13 cellular contexts compared by ENCODE assay signal in the genomic region with DNA sequence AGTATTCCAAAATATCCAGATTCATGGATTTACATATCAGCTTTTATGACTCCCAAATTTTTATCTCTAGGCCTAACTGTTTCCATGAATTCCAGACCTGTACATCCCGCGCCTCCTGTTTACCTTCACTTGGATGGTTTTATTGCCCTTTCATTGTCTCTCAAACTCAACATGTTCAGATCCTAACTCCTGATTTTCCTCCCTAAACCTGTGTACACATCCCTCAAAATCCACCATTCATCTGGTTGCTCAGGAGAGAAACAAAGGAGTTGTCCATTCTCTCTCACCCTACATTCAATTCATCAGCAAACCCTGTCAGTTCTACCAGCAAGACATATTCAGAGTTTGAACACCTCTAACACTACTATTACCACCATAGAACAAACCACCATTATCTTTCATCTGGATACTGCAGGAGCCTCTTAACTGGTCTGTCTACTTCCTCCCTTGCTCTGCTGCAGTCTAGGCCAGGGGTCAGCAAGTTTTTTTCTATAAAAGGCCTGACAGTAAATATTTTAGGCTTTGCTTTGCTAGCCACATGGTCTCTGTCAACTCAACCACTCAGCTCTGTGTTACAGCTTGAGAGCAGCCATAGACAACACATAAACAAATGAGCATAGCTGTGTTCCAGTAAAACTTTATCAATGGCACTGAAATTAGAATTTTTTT. TPM values are rescaled to one million over a fixed set of nuclear protein-coding genes. Genes with fewer than 3 reads are reported as not detected.
A peak's percentile ranks its signal among the peaks of the same experiment; 100 is the strongest.
DNase-seq lines count a peak whose midpoint lies in the region; ATAC-seq and TF ChIP-seq lines count a peak whose summit lies in the region.
"Had no signal": no experiment of that assay in that cellular context is flagged by ENCODE, and none has a peak within 500 bp of the region (broad histone marks: within the 10 kb centered on the region; RNA-seq: fewer than 3 reads in every experiment).

No MANE protein-coding gene starts in this region.

- DNase-seq in EH (ENCODE audit: low read depth) (peak; percentile 67), mammary epithelial cell (no peak), dedifferentiated amniotic fluid mesenchymal stem cell (ENCODE audit: extremely low spot score) (no peak), MG63 (no peak), DMS153 (lab: John Stamatoyannopoulos, UW) (no peak), T-cell (no peak)
- DNase-seq: activated B cell treated with CpG ODN at 0.5 μM for 24 hours; effector memory CD4-positive, alpha-beta T cell; NCI-H345; Peyer's patch; right lobe of liver had no signal

- no peak overlapping the region for H3K4me3 Mint-ChIP-seq in T-cell
- H3K4me3 Mint-ChIP-seq: activated B cell treated with CpG ODN at 0.5 μM for 24 hours had no signal

- H3K36me3 Mint-ChIP-seq in T-cell: no peaks in the 10 kb centered on the region

- H3F3A ChIP-seq in Loucy (ENCODE audit: low read depth): no peaks in the 10 kb centered on the region

- intact Hi-C loops in mammary epithelial cell (cut with micrococcal nuclease): no loop called here

- ATAC-seq in T-cell (replicated peaks in 1 of 4): no peak

- H3K4me3 ChIP-seq in Loucy (ENCODE audit: low read length, poor library complexity, severe bottlenecking): no peak overlapping the region
- H3K4me3 ChIP-seq in mammary epithelial cell (replicated peaks in 1 of 3; ENCODE audit: insufficient read depth in 1 of 3, low read depth in 2 of 3, low read length in 3 of 3): no peak overlapping the region
- no peak overlapping the region for H3K4me3 ChIP-seq in muscle layer of duodenum (ENCODE audit: low read depth in 1 of 2, low read length in 2 of 2)
- H3K4me3 ChIP-seq in MG63: no peak overlapping the region
- H3K4me3 ChIP-seq: Peyer's patch, right lobe of liver had no signal

- peaks cover 0 to 10% (median 3%) of the 10 kb centered on the region in 3 donors for H3K4me1 Mint-ChIP-seq in T-cell

- H3K27ac ChIP-seq in mammary epithelial cell (ENCODE audit: insufficient read depth, low read depth, low read length) (peak overlapping the region; percentile 87), muscle layer of duodenum (ENCODE audit: low read length) (peak overlapping the region; percentile 10)
- H3K27ac ChIP-seq: right lobe of liver had no signal

- H2AFZ ChIP-seq in Loucy (ENCODE audit: low read length): peak overlapping the region; percentile 2; the same call in 1 of the 2 replicates
- H2AFZ ChIP-seq in mammary epithelial cell (ENCODE audit: low read depth, low read length): peak overlapping the region; percentile 2

- H3K27me3 ChIP-seq in Loucy (ENCODE audit: insufficient read depth, low read length, poor library complexity, severe bottlenecking) (no peaks in the 10 kb centered on the region), mammary epithelial cell (ENCODE audit: insufficient read depth, low read length) (no peaks in the 10 kb centered on the region), muscle layer of duodenum (ENCODE audit: low read depth, low read length) (no peaks in the 10 kb centered on the region), MG63 (no peaks in the 10 kb centered on the region)
- H3K27me3 ChIP-seq: Peyer's patch, right lobe of liver had no signal

- no peak overlapping the region for H3K4me2 ChIP-seq in Loucy (ENCODE audit: low read depth, low read length, poor library complexity, severe bottlenecking)
- H3K4me2 ChIP-seq in mammary epithelial cell (ENCODE audit: insufficient read depth, low read depth, low read length): no peak overlapping the region

- CTCF ChIA-PET in mammary epithelial cell (lab: Charles Lee; ENCODE audit: low non-redundant PET): no interaction called here
- CTCF ChIA-PET in T-cell (lab: Charles Lee): no interaction called here

- H3K79me2 ChIP-seq in Loucy (ENCODE audit: insufficient read depth, low read length) (no peaks in the 10 kb centered on the region), mammary epithelial cell (ENCODE audit: insufficient read depth, low read length) (no peaks in the 10 kb centered on the region)

- H3K9me2 ChIP-seq in Loucy (replicated peaks; ENCODE audit: low read depth, low read length): no peaks in the 10 kb centered on the region

- in situ Hi-C loops in mammary epithelial cell (cut with MboI; ENCODE audit: low sequenced_read_pairs in 2 of 2): no loop called here

- H3K36me3 ChIP-seq in Loucy (ENCODE audit: insufficient read depth, low read length): no peaks in the 10 kb centered on the region
- no peaks in the 10 kb centered on the region for H3K36me3 ChIP-seq in mammary epithelial cell (ENCODE audit: insufficient read depth, low read length)
- no peaks in the 10 kb centered on the region for H3K36me3 ChIP-seq in muscle layer of duodenum (ENCODE audit: control insufficient read depth in 1 of 2, insufficient read depth in 2 of 2, low read length in 2 of 2)
- H3K36me3 ChIP-seq in MG63: no peaks in the 10 kb centered on the region
- H3K36me3 ChIP-seq: Peyer's patch, right lobe of liver had no signal

- peaks cover 4% of the 10 kb centered on the region in 2 donors for H3K27me3 Mint-ChIP-seq in T-cell

- no peaks in the 10 kb centered on the region for H3K9me3 Mint-ChIP-seq in T-cell
- H3K9me3 Mint-ChIP-seq: activated B cell treated with CpG ODN at 0.5 μM for 24 hours had no signal

- dilution Hi-C loops in mammary epithelial cell (cut with HindIII; ENCODE audit: low sequenced_read_pairs): no loop called here

- no TSS peak for BruUV-seq in mammary epithelial cell (replicated peaks; lab: Mats Ljungman, UMichigan)

- 94% methylated on average over 2 of the region's 2 CpGs for WGBS in mammary epithelial cell (ENCODE audit: low coverage, missing lambda C conversion rate)

- H3K27ac Mint-ChIP-seq in T-cell: no peak overlapping the region
- H3K27ac Mint-ChIP-seq: activated B cell treated with CpG ODN at 0.5 μM for 24 hours had no signal

- TF ChIP-seq CTCF in Loucy (conservative IDR thresholded peaks at IDR 0.05; ENCODE audit: low read length): no peak
- no peak for TF ChIP-seq CTCF in mammary epithelial cell (conservative IDR thresholded peaks at IDR 0.05 in 1 of 2, IDR thresholded peaks at IDR 0.05 in 1 of 2; ENCODE audit: extremely low read depth in 1 of 2, insufficient read depth in 1 of 2, low read depth in 1 of 2, low read length in 2 of 2)

- H3K4me1 ChIP-seq in Loucy (ENCODE audit: insufficient read depth, low read length, poor library complexity, severe bottlenecking): peaks cover 12% of the 10 kb centered on the region
- peaks cover 7% of the 10 kb centered on the region for H3K4me1 ChIP-seq in mammary epithelial cell (ENCODE audit: insufficient read depth, low read length)
- H3K4me1 ChIP-seq in muscle layer of duodenum (ENCODE audit: control insufficient read depth in 1 of 2, insufficient read depth in 2 of 2, low read length in 2 of 2): peaks cover 0 to 4% of the 10 kb centered on the region in 2 donors
- H3K4me1 ChIP-seq: Peyer's patch, right lobe of liver had no signal

- H4K20me1 ChIP-seq in Loucy (ENCODE audit: insufficient read depth, low read length, poor library complexity, severe bottlenecking) (no peaks in the 10 kb centered on the region), mammary epithelial cell (ENCODE audit: insufficient read depth, low read length) (no peaks in the 10 kb centered on the region)

- no peaks in the 10 kb centered on the region for H3K9me3 ChIP-seq in Loucy (ENCODE audit: insufficient read depth, low read depth, low read length)
- no peaks in the 10 kb centered on the region for H3K9me3 ChIP-seq in mammary epithelial cell (replicated peaks; ENCODE audit: insufficient read depth, low read length)
- H3K9me3 ChIP-seq in muscle layer of duodenum (ENCODE audit: control insufficient read depth in 1 of 2, low read length in 2 of 2): no peaks in the 10 kb centered on the region
- no peaks in the 10 kb centered on the region for H3K9me3 ChIP-seq in MG63
- H3K9me3 ChIP-seq: Peyer's patch, right lobe of liver had no signal

- POLR2A ChIA-PET in T-cell (lab: Charles Lee): no interaction called here

- no peak overlapping the region for H3K9ac ChIP-seq in Loucy (ENCODE audit: low read depth, low read length, poor library complexity, severe bottlenecking)
- no peak overlapping the region for H3K9ac ChIP-seq in mammary epithelial cell (ENCODE audit: insufficient read depth, low read length)

RNA-seq across cellular contexts. Expression of a gene that starts 14.0 kb away (rescaled TPM):
- total RNA-seq in mammary epithelial cell (not detected), T-cell (not detected)
- polyA plus RNA-seq in mammary epithelial cell: not detected
- polyA minus RNA-seq in mammary epithelial cell: not detected
- total RNA-seq in MG63 (2014; rRNA removed; shearing (Covaris generic); ENCODE audit: low replicate concordance): not detected in 2 replicates
- total RNA-seq: activated B cell treated with CpG ODN at 0.5 μM for 24 hours, Peyer's patch, right lobe of liver had no signal

RNA-seq across cellular contexts. Expression of a gene that starts 14.0 kb away (rescaled TPM):
- not detected for total RNA-seq in mammary epithelial cell
- polyA plus RNA-seq in mammary epithelial cell: not detected
- polyA minus RNA-seq in mammary epithelial cell: not detected
- 0.33 and 0.39 TPM in 2 replicates for total RNA-seq in MG63 (2014; rRNA removed; shearing (Covaris generic); ENCODE audit: low replicate concordance)
- total RNA-seq in T-cell: not detected
- total RNA-seq: right lobe of liver had no signal

RNA-seq across cellular contexts. Expression of a gene that starts 33.3 kb away (rescaled TPM):
- total RNA-seq in mammary epithelial cell (1 to 10 TPM; 1.2 to 1.7 TPM), T-cell (10 to 100 TPM; 19.4 to 27.5 (median 24.9) TPM)
- polyA plus RNA-seq in mammary epithelial cell: 0.83 TPM
- polyA minus RNA-seq in mammary epithelial cell: not detected
- 78.0 and 80.1 TPM in 2 replicates for total RNA-seq in MG63 (2014; rRNA removed; shearing (Covaris generic); ENCODE audit: low replicate concordance)

Comparison
In these comparisons a context has a peak if more than half of its experiments do, and no peak if none do; other contexts are left out.
1. RNA of a gene that starts 33.3 kb away (total RNA-seq): 78.0 to 80.1 TPM in MG63 and 19.4 to 27.5 TPM in T-cell; 1.2 to 1.7 TPM in mammary epithelial cell; every median in the first group is over 4 times any median in the second.